Comparison of ENCODE assay signal across 8 cellular contexts in the genomic region with DNA sequence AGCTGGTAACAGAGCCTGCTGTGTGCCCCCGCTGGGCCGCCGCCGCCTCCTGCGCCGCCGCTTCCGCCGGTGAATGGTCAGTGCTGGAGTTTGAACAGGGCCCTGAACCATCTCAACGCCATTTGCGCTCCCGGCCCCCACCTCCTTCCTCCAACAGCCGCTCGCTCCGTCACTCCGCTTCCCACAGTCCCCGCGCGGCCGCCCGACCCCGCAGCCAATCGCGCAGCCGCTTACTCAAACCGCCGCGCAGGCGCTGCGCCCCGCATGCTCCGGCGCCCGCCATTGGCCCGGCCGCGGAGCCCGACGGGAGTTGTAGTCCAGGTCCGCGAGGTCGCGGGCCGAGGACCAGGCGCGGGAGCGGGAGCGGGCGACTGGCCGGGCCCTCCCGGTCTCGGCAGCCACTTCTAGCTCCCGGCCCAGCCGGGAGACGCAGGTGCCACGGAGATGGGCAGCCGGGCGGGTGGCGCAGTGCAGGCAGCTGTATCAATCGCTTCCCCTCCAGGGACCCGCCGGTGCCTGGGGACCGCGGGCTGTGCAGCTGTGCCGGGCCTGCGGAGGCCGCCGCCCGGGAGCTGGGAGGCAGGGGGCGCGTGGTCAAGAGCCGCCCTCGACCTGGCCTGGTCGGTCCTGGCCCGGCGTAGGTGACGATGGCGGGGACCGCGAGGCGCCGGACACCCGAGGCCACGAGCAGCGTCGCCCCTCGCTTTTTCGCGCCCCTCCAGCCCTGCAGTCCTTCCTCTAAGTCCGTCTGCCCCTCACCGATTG. TPM values are rescaled to one million over a fixed set of nuclear protein-coding genes. Genes with fewer than 3 reads are reported as not detected.
DNase-seq lines count a peak whose midpoint lies in the region; ATAC-seq and TF ChIP-seq lines count a peak whose summit lies in the region.

A gene with protein sequence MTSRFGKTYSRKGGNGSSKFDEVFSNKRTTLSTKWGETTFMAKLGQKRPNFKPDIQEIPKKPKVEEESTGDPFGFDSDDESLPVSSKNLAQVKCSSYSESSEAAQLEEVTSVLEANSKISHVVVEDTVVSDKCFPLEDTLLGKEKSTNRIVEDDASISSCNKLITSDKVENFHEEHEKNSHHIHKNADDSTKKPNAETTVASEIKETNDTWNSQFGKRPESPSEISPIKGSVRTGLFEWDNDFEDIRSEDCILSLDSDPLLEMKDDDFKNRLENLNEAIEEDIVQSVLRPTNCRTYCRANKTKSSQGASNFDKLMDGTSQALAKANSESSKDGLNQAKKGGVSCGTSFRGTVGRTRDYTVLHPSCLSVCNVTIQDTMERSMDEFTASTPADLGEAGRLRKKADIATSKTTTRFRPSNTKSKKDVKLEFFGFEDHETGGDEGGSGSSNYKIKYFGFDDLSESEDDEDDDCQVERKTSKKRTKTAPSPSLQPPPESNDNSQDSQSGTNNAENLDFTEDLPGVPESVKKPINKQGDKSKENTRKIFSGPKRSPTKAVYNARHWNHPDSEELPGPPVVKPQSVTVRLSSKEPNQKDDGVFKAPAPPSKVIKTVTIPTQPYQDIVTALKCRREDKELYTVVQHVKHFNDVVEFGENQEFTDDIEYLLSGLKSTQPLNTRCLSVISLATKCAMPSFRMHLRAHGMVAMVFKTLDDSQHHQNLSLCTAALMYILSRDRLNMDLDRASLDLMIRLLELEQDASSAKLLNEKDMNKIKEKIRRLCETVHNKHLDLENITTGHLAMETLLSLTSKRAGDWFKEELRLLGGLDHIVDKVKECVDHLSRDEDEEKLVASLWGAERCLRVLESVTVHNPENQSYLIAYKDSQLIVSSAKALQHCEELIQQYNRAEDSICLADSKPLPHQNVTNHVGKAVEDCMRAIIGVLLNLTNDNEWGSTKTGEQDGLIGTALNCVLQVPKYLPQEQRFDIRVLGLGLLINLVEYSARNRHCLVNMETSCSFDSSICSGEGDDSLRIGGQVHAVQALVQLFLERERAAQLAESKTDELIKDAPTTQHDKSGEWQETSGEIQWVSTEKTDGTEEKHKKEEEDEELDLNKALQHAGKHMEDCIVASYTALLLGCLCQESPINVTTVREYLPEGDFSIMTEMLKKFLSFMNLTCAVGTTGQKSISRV (N-terminal part only) (minus strand): TSS at position 173 of the 765 bp plus-strand sequence. CDS start 3,723 bp downstream, outside the sequence.

- ATAC-seq in GM19467 (IDR thresholded peaks at IDR 0.05; ENCODE audit: unreplicated experiment) (peak; percentile 95), lower lobe of right lung (peak; percentile 98 to 99)

- H3K4me1 ChIP-seq in CD8-positive, alpha-beta memory T cell (ENCODE audit: insufficient read depth, low read length): peaks cover 48% of the 10 kb centered on the region
- H3K4me1 ChIP-seq in ectodermal cell (ENCODE audit: control insufficient read depth, insufficient read depth, low read length) (no peaks in the 10 kb centered on the region), lower lobe of right lung (peaks cover 62% of the 10 kb centered on the region)

- 0% methylated on average over 91 of the region's 91 CpGs for WGBS in ectodermal cell, 2 experiments

- H3K4me1 Mint-ChIP-seq in CD8-positive, alpha-beta memory T cell: peaks cover 55 to 75% (median 73%) of the 10 kb centered on the region in 3 donors

- H3K27me3 ChIP-seq in CD8-positive, alpha-beta memory T cell (ENCODE audit: insufficient read depth, low read length, poor library complexity, severe bottlenecking): no peaks in the 10 kb centered on the region
- H3K27me3 ChIP-seq in ectodermal cell (ENCODE audit: control insufficient read depth, insufficient read depth, low read length, poor library complexity, severe bottlenecking) (peaks cover 3% of the 10 kb centered on the region), lower lobe of right lung (ENCODE audit: low read depth) (no peaks in the 10 kb centered on the region)

- H3K27me3 Mint-ChIP-seq in CD8-positive, alpha-beta memory T cell: no peaks in the 10 kb centered on the region

- H3K4me3 ChIP-seq in CD8-positive, alpha-beta memory T cell (ENCODE audit: low read length): peak within 1 kb of the TSS; percentile 85
- H3K4me3 ChIP-seq in ectodermal cell (ENCODE audit: insufficient read depth, low read depth, low read length) (peak within 1 kb of the TSS; percentile 87), lower lobe of right lung (peak within 1 kb of the TSS; percentile 99)

- H3K36me3 ChIP-seq in CD8-positive, alpha-beta memory T cell (ENCODE audit: insufficient read depth, low read length): peaks cover 3% of the 10 kb centered on the region
- no peaks in the 10 kb centered on the region for H3K36me3 ChIP-seq in ectodermal cell (ENCODE audit: control insufficient read depth, insufficient read depth, low read length)
- peaks cover 10% of the 10 kb centered on the region for H3K36me3 ChIP-seq in lower lobe of right lung

- no peaks in the 10 kb centered on the region for H3K9me3 Mint-ChIP-seq in CD8-positive, alpha-beta memory T cell

- intact Hi-C loops in lower lobe of right lung (cut with DNase I): no loop called here

- H3K36me3 Mint-ChIP-seq in CD8-positive, alpha-beta memory T cell: peaks cover 0 to 27% (median 4%) of the 10 kb centered on the region in 3 donors

- no peak for TF ChIP-seq CTCF in lower lobe of right lung (IDR thresholded peaks at IDR 0.05)

- H3K27ac Mint-ChIP-seq in CD8-positive, alpha-beta memory T cell: peak within 1 kb of the TSS; percentile 89 to 98 (median 96)

- peak within 1 kb of the TSS; percentile 89 for H3K27ac ChIP-seq in CD8-positive, alpha-beta memory T cell (ENCODE audit: low read depth, low read length)
- H3K27ac ChIP-seq in ectodermal cell (ENCODE audit: insufficient read depth, low read depth, low read length, poor library complexity, severe bottlenecking) (peak within 1 kb of the TSS; percentile 40), lower lobe of right lung (peak within 1 kb of the TSS; percentile 97)

- CTCF ChIA-PET in CD8-positive, alpha-beta memory T cell (lab: Charles Lee): interaction anchor here (0.8 to 2.5 kb wide), 4 partner anchors 10 to 122 kb away, joined by 3 to 10 read pairs (median 4); no protein-coding TSS in a partner anchor

- POLR2A ChIA-PET in CD8-positive, alpha-beta memory T cell (lab: Charles Lee): interaction anchor here (0.6 to 1.6 kb wide), 7 partner anchors 13 to 122 kb away, joined by 3 to 5 read pairs (median 3); no protein-coding TSS in a partner anchor

- peak within 1 kb of the TSS; percentile 93 to 97 (median 95) for H3K4me3 Mint-ChIP-seq in CD8-positive, alpha-beta memory T cell

- no peaks in the 10 kb centered on the region for H3K9me3 ChIP-seq in CD8-positive, alpha-beta memory T cell (ENCODE audit: low read length)
- H3K9me3 ChIP-seq in ectodermal cell (ENCODE audit: control insufficient read depth, low read length): no peaks in the 10 kb centered on the region
- no peaks in the 10 kb centered on the region for H3K9me3 ChIP-seq in lower lobe of right lung

- peak; percentile 91 to 95 (median 94) for DNase-seq in CD8-positive, alpha-beta memory T cell
- DNase-seq in HPDE6-E6E7 (ENCODE audit: extremely low spot score) (peak; percentile 95), NK-92 (lab: John Stamatoyannopoulos, UW; ENCODE audit: unreplicated experiment) (peak; percentile 50), lower lobe of right lung (peak; percentile 97)
- peak; percentile 81 to 92 for DNase-seq in activated CD8-positive, alpha-beta memory T cell treated with anti-CD3 and anti-CD28 coated beads for 1 hour (ENCODE audit: extremely low read depth in 1 of 2, low read depth in 1 of 2)
- DNase-seq in stimulated activated CD4-positive, alpha-beta T cell treated with anti-CD3 and anti-CD28 coated beads, TNF-alpha, amount 100 ng/mL, for 1 hour (ENCODE audit: low read depth in 3 of 3, low spot score in 1 of 3): peak; percentile 80 to 90 (median 84)

RNA-seq across cellular contexts. Expression of the gene that starts here (rescaled TPM):
- total RNA-seq in CD8-positive, alpha-beta memory T cell: 10 to 100 TPM; 49.7 to 54.2 TPM
- polyA plus RNA-seq in CD8-positive, alpha-beta memory T cell: 41.9 TPM
- polyA plus RNA-seq in ectodermal cell (2013, experiment 1 of 4): 48.4 TPM
- polyA plus RNA-seq in ectodermal cell (2013, experiment 2 of 4): 51.5 TPM
- polyA plus RNA-seq in ectodermal cell (2013, experiment 3 of 4): 33.5 TPM
- 37.6 TPM for polyA plus RNA-seq in ectodermal cell (2013, experiment 4 of 4)
- 38.2 TPM for total RNA-seq in lower lobe of right lung

Comparison
In these comparisons a context has a peak if more than half of its experiments do, and no peak if none do; other contexts are left out.
1. Peak in every context shown above with its lines: DNase-seq, ATAC-seq, H3K4me3 ChIP-seq and H3K27ac ChIP-seq.
2. H3K27ac ChIP-seq: peak in every context shown above with its lines; median percentile 97 in lower lobe of right lung; 89 in CD8-positive, alpha-beta memory T cell; 40 in ectodermal cell.